Comparison of ENCODE assay signal across 23 cellular contexts in genomic region chr9:122201641-122202040, GRCh38. TPM values are rescaled to one million over a fixed set of nuclear protein-coding genes. Genes with fewer than 3 reads are reported as not detected.
DNase-seq lines count a peak whose midpoint lies in the region; ATAC-seq and TF ChIP-seq lines count a peak whose summit lies in the region.
"Had no signal": no experiment of that assay in that cellular context is flagged by ENCODE, and none has a peak within 500 bp of the region (broad histone marks: within the 10 kb centered on the region; RNA-seq: fewer than 3 reads in every experiment).

No MANE protein-coding gene starts in this region.

- in situ Hi-C loops in KBM-7 (cut with MboI; ENCODE audit: low pct_unique_long_range_greater_than_20kb, low sequenced_read_pairs) = no loop called here

- H3K4me3 ChIP-seq in fibroblast of the aortic adventitia (ENCODE audit: low read depth, low read length) = no peak overlapping the region
- H3K4me3 ChIP-seq: sigmoid colon, vagina had no signal

- H3K4me1 Mint-ChIP-seq in activated naive CD8-positive, alpha-beta T cell treated with anti-CD3 and anti-CD28 coated beads, Interleukin-2, amount 50 U/mL, for 24 hours = no peaks in the 10 kb centered on the region
- H3K4me1 Mint-ChIP-seq in activated naive CD8-positive, alpha-beta T cell treated with anti-CD3 and anti-CD28 coated beads for 36 hours = no peaks in the 10 kb centered on the region

- TF ChIP-seq CTCF in fibroblast of the aortic adventitia (IDR thresholded peaks at IDR 0.05; ENCODE audit: insufficient read depth, low read length) = no peak

- no peak overlapping the region for H3K27ac Mint-ChIP-seq in activated naive CD8-positive, alpha-beta T cell treated with anti-CD3 and anti-CD28 coated beads, Interleukin-2, amount 50 U/mL, for 24 hours
- no peak overlapping the region for H3K27ac Mint-ChIP-seq in activated naive CD8-positive, alpha-beta T cell treated with anti-CD3 and anti-CD28 coated beads for 36 hours
- H3K27ac Mint-ChIP-seq: activated naive CD8-positive, alpha-beta T cell; CD8-positive, alpha-beta T cell had no signal

- no peaks in the 10 kb centered on the region for H3K9me3 Mint-ChIP-seq in activated naive CD8-positive, alpha-beta T cell treated with anti-CD3 and anti-CD28 coated beads, Interleukin-2, amount 50 U/mL, for 24 hours
- no peaks in the 10 kb centered on the region for H3K9me3 Mint-ChIP-seq in activated naive CD8-positive, alpha-beta T cell treated with anti-CD3 and anti-CD28 coated beads for 36 hours
- H3K9me3 Mint-ChIP-seq: CD8-positive, alpha-beta T cell; nephron had no signal

- no peaks in the 10 kb centered on the region for H3K36me3 Mint-ChIP-seq in activated naive CD8-positive, alpha-beta T cell treated with anti-CD3 and anti-CD28 coated beads, Interleukin-2, amount 50 U/mL, for 24 hours (ENCODE audit: low read depth)
- no peaks in the 10 kb centered on the region for H3K36me3 Mint-ChIP-seq in activated naive CD8-positive, alpha-beta T cell treated with anti-CD3 and anti-CD28 coated beads for 36 hours
- H3K36me3 Mint-ChIP-seq: activated naive CD8-positive, alpha-beta T cell; CD8-positive, alpha-beta T cell had no signal

- peaks cover 5% of the 10 kb centered on the region for H3K27me3 Mint-ChIP-seq in activated naive CD8-positive, alpha-beta T cell treated with anti-CD3 and anti-CD28 coated beads, Interleukin-2, amount 50 U/mL, for 24 hours
- no peaks in the 10 kb centered on the region for H3K27me3 Mint-ChIP-seq in activated naive CD8-positive, alpha-beta T cell treated with anti-CD3 and anti-CD28 coated beads for 36 hours

- no peak overlapping the region for H3K4me3 Mint-ChIP-seq in activated naive CD8-positive, alpha-beta T cell treated with anti-CD3 and anti-CD28 coated beads, Interleukin-2, amount 50 U/mL, for 24 hours
- H3K4me3 Mint-ChIP-seq in activated naive CD8-positive, alpha-beta T cell treated with anti-CD3 and anti-CD28 coated beads for 36 hours = no peak overlapping the region
- H3K4me3 Mint-ChIP-seq: activated naive CD8-positive, alpha-beta T cell; CD8-positive, alpha-beta T cell; nephron had no signal

- ATAC-seq in activated naive CD8-positive, alpha-beta T cell treated with anti-CD3 and anti-CD28 coated beads, Interleukin-2, amount 50 U/mL, for 24 hours = peak; percentile 72
- peak; percentile 56 for ATAC-seq in SK-N-SH treated with all-trans-retinoic acid at 6 μM for 48 hours
- ATAC-seq: CD8-positive, alpha-beta T cell had no signal

- no peak for DNase-seq in activated naive CD8-positive, alpha-beta T cell treated with anti-CD3 and anti-CD28 coated beads, Interleukin-2, amount 50 U/mL, for 24 hours
- no peak for DNase-seq in activated naive CD8-positive, alpha-beta T cell treated with anti-CD3 and anti-CD28 coated beads for 36 hours
- DNase-seq in fibroblast of the aortic adventitia (ENCODE audit: low read depth) = peak; percentile 26
- DNase-seq in stromal cell of bone marrow (ENCODE audit: low read depth) = peak; percentile 31
- DNase-seq in KBM-7 = no peak
- DNase-seq in OCI-M1 (lab: John Stamatoyannopoulos, UW) = no peak
- no peak for DNase-seq in activated CD4-positive, alpha-beta T cell treated with anti-CD3 and anti-CD28 coated beads, Interleukin-2, amount 50 U/mL, for 4 hours
- DNase-seq: ACHN; activated T-cell treated with anti-CD3 and anti-CD28 coated beads, Interleukin-2, amount 50 U/mL, for 1 hour; CD8-positive, alpha-beta T cell; KG1; left cardiac atrium; mesendoderm; NCI-H2029 treated with DMSO at 0.1 percent for 48 hours; sigmoid colon; stimulated activated CD4-positive, alpha-beta T cell treated with anti-CD3 and anti-CD28 coated beads, Interleukin-2, amount 100 ng/mL, for 48 hours; substantia nigra had no signal

TF ChIP-seq in SK-N-SH treated with all-trans-retinoic acid at 6 μM for 48 hours, 23 proteins besides CTCF, POLR2A, EP300 and RAD21:
- TF ChIP-seq CSRNP3 (CRISPR knock-in tag; IDR thresholded peaks at IDR 0.05) (no peak), TSHZ2 (CRISPR knock-in tag; IDR thresholded peaks at IDR 0.05) (no peak), OSR1 (CRISPR knock-in tag; IDR thresholded peaks at IDR 0.05) (no peak), ZNF70 (CRISPR knock-in tag; IDR thresholded peaks at IDR 0.05) (no peak), BACH2 (CRISPR knock-in tag; IDR thresholded peaks at IDR 0.05; ENCODE audit: borderline replicate concordance) (no peak), SNAI2 (CRISPR knock-in tag; IDR thresholded peaks at IDR 0.05) (no peak), GLIS3 (CRISPR knock-in tag; IDR thresholded peaks at IDR 0.05) (no peak), TOX (CRISPR knock-in tag; IDR thresholded peaks at IDR 0.05; ENCODE audit: borderline replicate concordance) (no peak), PPARA (CRISPR knock-in tag; IDR thresholded peaks at IDR 0.05; ENCODE audit: borderline replicate concordance) (no peak), ESRRG (CRISPR knock-in tag; IDR thresholded peaks at IDR 0.05) (no peak), ZFP3 (CRISPR knock-in tag; IDR thresholded peaks at IDR 0.05) (no peak), CSDC2 (CRISPR knock-in tag; IDR thresholded peaks at IDR 0.05) (no peak), ZNF8 (CRISPR knock-in tag; IDR thresholded peaks at IDR 0.05) (no peak), ISL1 (CRISPR knock-in tag; IDR thresholded peaks at IDR 0.05) (no peak)

RNA-seq across cellular contexts. Expression of gene LHX6, which starts 27.1 kb away (rescaled TPM):
- under 1 TPM; 0.12 to 0.16 TPM for total RNA-seq in activated naive CD8-positive, alpha-beta T cell treated with anti-CD3 and anti-CD28 coated beads for 36 hours
- total RNA-seq in fibroblast of the aortic adventitia (ENCODE audit: low replicate concordance) = not detected in 2 replicates
- total RNA-seq: CD8-positive, alpha-beta T cell had no signal

RNA-seq across cellular contexts. Expression of gene MORN5, which starts 41.9 kb away (rescaled TPM):
- total RNA-seq in activated naive CD8-positive, alpha-beta T cell treated with anti-CD3 and anti-CD28 coated beads for 36 hours = not detected
- not detected in 2 replicates for total RNA-seq in fibroblast of the aortic adventitia (ENCODE audit: low replicate concordance)
- total RNA-seq: CD8-positive, alpha-beta T cell; dermis blood vessel endothelial cell; left cardiac atrium; Right ventricle myocardium inferior; vagina had no signal

RNA-seq across cellular contexts. Expression of gene NDUFA8, which starts 42.1 kb away (rescaled TPM):
- total RNA-seq in activated naive CD8-positive, alpha-beta T cell treated with anti-CD3 and anti-CD28 coated beads for 36 hours = 10 to 100 TPM; 55.2 to 56.4 TPM
- 23.5 and 25.2 TPM in 2 replicates for total RNA-seq in fibroblast of the aortic adventitia (ENCODE audit: low replicate concordance)

Comparison
In these comparisons a context has a peak if more than half of its experiments do, and no peak if none do; other contexts are left out.
1. DNase-seq: peak in fibroblast of the aortic adventitia (single experiment) and stromal cell of bone marrow (single experiment); none in activated naive CD8-positive, alpha-beta T cell treated with anti-CD3 and anti-CD28 coated beads, Interleukin-2, amount 50 U/mL, for 24 hours (single experiment), activated naive CD8-positive, alpha-beta T cell treated with anti-CD3 and anti-CD28 coated beads for 36 hours (single experiment), KBM-7 (single experiment), OCI-M1 (single experiment) and activated CD4-positive, alpha-beta T cell treated with anti-CD3 and anti-CD28 coated beads, Interleukin-2, amount 50 U/mL, for 4 hours (0 of 2).